3 cellular contexts compared by ENCODE assay signal in genomic region chr17:78478757-78479297, GRCh38.
TF ChIP-seq lines count a peak whose summit lies in the region.

No MANE protein-coding gene starts in this region.

TF ChIP-seq in HepG2, 621 proteins besides CTCF, POLR2A, EP300 and RAD21:
- TF ChIP-seq LCORL (IDR thresholded peaks at IDR 0.05), result peak; percentile 5; the same call in 1 of the 2 replicates
- TF ChIP-seq LCORL (CRISPR knock-in tag; IDR thresholded peaks at IDR 0.05), result no peak
- TF ChIP-seq NONO (IDR thresholded peaks at IDR 0.05), result 0 out of 2 replicates have a peak, but pooled peaks have one; percentile 6
- TF ChIP-seq NONO (CRISPR knock-in tag; conservative IDR thresholded peaks at IDR 0.05), result no peak
- no peak for TF ChIP-seq ZNF572 (CRISPR knock-in tag; IDR thresholded peaks at IDR 0.05)
- TF ChIP-seq SOX6 (IDR thresholded peaks at IDR 0.05), result 0 out of 2 replicates have a peak, but pooled peaks have one; percentile 4
- TF ChIP-seq SOX6 (CRISPR knock-in tag; IDR thresholded peaks at IDR 0.05), result no peak

TF ChIP-seq in WTC11, 78 proteins besides CTCF, POLR2A, EP300 and RAD21:
- TF ChIP-seq PRDM15 (CRISPR knock-in tag; IDR thresholded peaks at IDR 0.05), result 0 out of 2 replicates have a peak, but pooled peaks have one; percentile 7
- no peak for TF ChIP-seq ZBTB43 (CRISPR knock-in tag; IDR thresholded peaks at IDR 0.05)
TF ChIP-seq in WTC11: peak in this region for 1.

TF ChIP-seq in H1, 55 proteins besides CTCF, POLR2A, EP300 and RAD21:
- TF ChIP-seq YY1 (IDR thresholded peaks at IDR 0.05; ENCODE audit: low read depth, low read length) (no peak), E2F6 (IDR thresholded peaks at IDR 0.05) (no peak), SP2 (IDR thresholded peaks at IDR 0.05; ENCODE audit: low read length) (no peak), RNF2 (IDR thresholded peaks at IDR 0.05; ENCODE audit: borderline replicate concordance, low read depth, low read length, missing control alignments, poor library complexity, severe bottlenecking) (no peak), SP1 (IDR thresholded peaks at IDR 0.05; ENCODE audit: low read depth, low read length) (no peak)
